In the genomic region with DNA sequence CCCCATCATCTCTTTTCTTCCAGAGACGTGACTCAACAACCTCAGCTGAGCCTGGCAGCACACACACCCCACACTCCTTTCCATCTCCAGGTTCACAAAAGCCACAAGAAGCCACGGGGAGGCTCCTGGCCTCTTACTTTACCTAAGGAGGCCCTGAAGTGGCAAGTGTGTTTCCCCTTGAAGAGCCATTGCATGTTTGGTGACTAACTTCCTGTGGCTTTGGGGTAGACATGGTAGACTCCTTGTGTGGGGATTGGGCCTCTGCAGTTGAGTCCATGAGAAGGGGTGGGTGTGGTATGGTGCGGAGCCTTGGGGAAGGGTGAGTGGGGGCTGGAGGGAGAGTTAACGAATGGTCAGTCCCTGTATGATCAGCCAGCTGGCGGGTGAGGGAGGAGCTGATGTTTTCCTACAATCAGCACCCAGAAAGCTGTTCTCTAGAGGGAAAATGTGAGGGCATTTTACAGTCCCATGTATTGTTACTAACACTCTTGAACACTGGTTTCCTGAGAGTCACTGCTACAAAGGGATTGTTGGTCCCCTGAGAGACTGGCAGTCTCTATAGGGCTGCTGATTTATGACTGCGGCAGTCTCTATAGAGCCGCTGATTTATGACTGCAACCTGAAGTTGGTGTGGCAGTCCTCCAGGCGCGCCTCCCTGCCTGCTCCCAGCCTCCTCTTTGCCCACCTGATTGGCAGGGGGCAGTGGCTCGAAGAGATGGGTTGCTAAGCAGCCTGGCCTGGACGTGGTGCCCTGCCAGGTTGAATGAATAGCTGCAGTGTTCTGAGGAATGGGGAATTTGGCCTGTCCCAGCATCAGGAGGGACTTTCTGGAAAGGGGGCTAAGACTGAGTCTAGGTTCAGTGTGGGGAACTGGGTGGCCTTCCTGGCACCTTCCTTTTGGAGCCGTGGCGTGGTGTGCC, we compare ENCODE assay signal across 9 cellular contexts. TPM values are rescaled to one million over a fixed set of nuclear protein-coding genes. Genes with fewer than 3 reads are reported as not detected.
A peak's percentile ranks its signal among the peaks of the same experiment; 100 is the strongest.
DNase-seq lines count a peak whose midpoint lies in the region; ATAC-seq, FAIRE-seq and TF ChIP-seq lines count a peak whose summit lies in the region.
"Had no signal": no experiment of that assay in that cellular context is flagged by ENCODE, and none has a peak within 500 bp of the region (broad histone marks: within the 10 kb centered on the region; RNA-seq: fewer than 3 reads in every experiment).

No MANE protein-coding gene starts in this region.

- H3K9me3 ChIP-seq in BLaER1 treated with 17β-estradiol and CSF1 and Interleukin-3, amounts not matched to agents 10 nM and 100 nM (replicated peaks in 1 of 11): no peaks in the 10 kb centered on the region
- no peaks in the 10 kb centered on the region for H3K9me3 ChIP-seq in pancreas

- WGBS in pancreas, 2 donors: 62 to 72% methylated on average over 13 of the region's 13 CpGs

- H3K36me3 ChIP-seq in BLaER1 treated with 17β-estradiol and CSF1 and Interleukin-3, amounts not matched to agents 10 nM and 100 nM: peaks cover 25 to 65% (median 51%) of the 10 kb centered on the region in 11 experiments
- H3K36me3 ChIP-seq in pancreas: peaks cover 0 to 11% (median 0%) of the 10 kb centered on the region in 3 donors

- no peaks in the 10 kb centered on the region for H3K27me3 ChIP-seq in BLaER1 treated with 17β-estradiol and CSF1 and Interleukin-3, amounts not matched to agents 10 nM and 100 nM
- H3K27me3 ChIP-seq in pancreas: no peaks in the 10 kb centered on the region

- peak overlapping the region in 7 of 10 experiments; percentile 2 to 53 (median 20); a peak in 12 of 20 replicates for H3K4me3 ChIP-seq in BLaER1 treated with 17β-estradiol and CSF1 and Interleukin-3, amounts not matched to agents 10 nM and 100 nM
- no peak overlapping the region for H3K4me3 ChIP-seq in pancreas

- peak overlapping the region; percentile 40 to 86 (median 84); a peak in 21 of 22 replicates for H3K9ac ChIP-seq in BLaER1 treated with 17β-estradiol and CSF1 and Interleukin-3, amounts not matched to agents 10 nM and 100 nM

- DNase-seq in MV-4-11 (lab: John Stamatoyannopoulos, UW) (peak; percentile 63), cerebellar cortex (ENCODE audit: low spot score) (peak; percentile 22), pancreas (peak in 5 of 6 donors; percentile 45 to 83 (median 76)), HUDEP-2 (lab: John Stamatoyannopoulos, UW; ENCODE audit: unreplicated experiment in 76 of 76) (no peak), cortex of kidney (lab: John Stamatoyannopoulos, UW) (no peak)
- DNase-seq: left cardiac atrium had no signal

- peak; percentile 54 to 85 (median 70) for ATAC-seq in pancreas
- no peak for ATAC-seq in GM19395 (IDR thresholded peaks at IDR 0.05; ENCODE audit: unreplicated experiment)
- no peak for ATAC-seq in GM21526 (IDR thresholded peaks at IDR 0.05; ENCODE audit: low FRiP score, unreplicated experiment)
- ATAC-seq: left cardiac atrium had no signal

- H3K4me1 ChIP-seq in BLaER1 treated with 17β-estradiol and CSF1 and Interleukin-3, amounts not matched to agents 10 nM and 100 nM: peaks cover 70 to 100% (median 89%) of the 10 kb centered on the region in 10 experiments
- H3K4me1 ChIP-seq in pancreas: peaks cover 0 to 23% (median 9%) of the 10 kb centered on the region in 3 donors

- TF ChIP-seq CTCF in pancreas (IDR thresholded peaks at IDR 0.05): no peak

- intact Hi-C loops in pancreas (cut with DNase I): no loop called here

- peak overlapping the region; percentile 81 to 97 (median 93) for H3K27ac ChIP-seq in BLaER1 treated with 17β-estradiol and CSF1 and Interleukin-3, amounts not matched to agents 10 nM and 100 nM
- H3K27ac ChIP-seq in pancreas: peak overlapping the region; percentile 5 to 93 (median 56)

- H3K4me2 ChIP-seq in BLaER1 treated with 17β-estradiol and CSF1 and Interleukin-3, amounts not matched to agents 10 nM and 100 nM: peak overlapping the region; percentile 84 to 98 (median 94)

- FAIRE-seq in pancreas (lab: Jason Lieb, UNC): no peak

- peaks cover 0 to 38% (median 0%) of the 10 kb centered on the region in 11 experiments; a peak in 8 of 22 replicates for H4K20me1 ChIP-seq in BLaER1 treated with 17β-estradiol and CSF1 and Interleukin-3, amounts not matched to agents 10 nM and 100 nM

RNA-seq across cellular contexts. Expression of gene SAP30BP, which starts 24.5 kb away (rescaled TPM):
- 10 to 100 TPM; 22.4 to 45.3 (median 37.0) TPM for total RNA-seq in pancreas
- 100 to 1,000 TPM in 1 of 2 donors, 10 to 100 TPM in 1; 81.8 to 106 TPM for polyA plus RNA-seq in pancreas

RNA-seq across cellular contexts. Expression of gene RECQL5, which starts 24.7 kb away (rescaled TPM):
- total RNA-seq in pancreas: 10 to 100 TPM in 4 of 6 donors, 1 to 10 TPM in 2; 8.7 to 29.4 (median 12.8) TPM
- polyA plus RNA-seq in pancreas: 10 to 100 TPM; 54.3 to 65.2 TPM

RNA-seq across cellular contexts. Expression of gene ITGB4, which starts 29.6 kb away (rescaled TPM):
- 10 to 100 TPM; 16.4 to 50.5 (median 20.3) TPM for total RNA-seq in pancreas
- 10 to 100 TPM; 23.0 to 25.2 TPM for polyA plus RNA-seq in pancreas

RNA-seq across cellular contexts. Expression of gene SMIM5, which starts 58.4 kb away (rescaled TPM):
- 1 to 10 TPM in 1 of 6 donors, under 1 TPM in 5; 0.55 to 1.2 (median 0.82) TPM for total RNA-seq in pancreas
- 10 to 100 TPM in 1 of 2 donors, 1 to 10 TPM in 1; 6.3 to 15.3 TPM for polyA plus RNA-seq in pancreas

Comparison
In these comparisons a context has a peak if more than half of its experiments do, and no peak if none do; other contexts are left out.
1. H3K4me3 ChIP-seq: peak in BLaER1 treated with 17β-estradiol and CSF1 and Interleukin-3, amounts not matched to agents 10 nM and 100 nM (7 of 10); none in pancreas (0 of 4).
2. DNase-seq: peak in MV-4-11 (single experiment), cerebellar cortex (single experiment) and pancreas (5 of 6); none in HUDEP-2 (0 of 76) and cortex of kidney (single experiment).
3. ATAC-seq: peak in pancreas (4 of 4); none in GM19395 (single experiment) and GM21526 (single experiment).